ENCODE assay signal across 35 cellular contexts in the genomic region with DNA sequence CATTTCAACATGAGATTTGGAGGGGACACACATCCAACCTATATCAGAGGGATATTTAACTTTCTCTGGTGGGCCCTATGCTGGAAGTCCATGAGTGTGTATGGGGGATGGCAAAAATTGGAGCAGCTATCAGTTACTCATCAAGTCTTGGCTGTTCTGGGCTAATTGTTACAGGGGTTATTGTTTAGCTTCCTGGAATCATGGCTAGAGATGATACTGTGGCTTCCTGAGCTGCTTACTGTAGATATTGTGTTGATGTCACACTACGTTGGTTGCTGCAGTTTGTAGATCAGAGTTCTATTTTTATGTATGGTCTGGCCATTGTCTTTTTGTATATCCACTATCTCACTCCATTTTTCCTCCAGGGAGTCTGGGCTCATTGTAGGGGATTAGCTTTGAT. TPM values are rescaled to one million over a fixed set of nuclear protein-coding genes. Genes with fewer than 3 reads are reported as not detected.
"Had no signal": no experiment of that assay in that cellular context is flagged by ENCODE, and none has a peak within 500 bp of the region (broad histone marks: within the 10 kb centered on the region; RNA-seq: fewer than 3 reads in every experiment).

No MANE protein-coding gene starts in this region.

- H3K36me3 ChIP-seq: ascending aorta had no signal

- H3K4me3 Mint-ChIP-seq: activated B cell treated with CpG ODN at 0.5 μM for 24 hours; activated CD4-positive, alpha-beta memory T cell treated with anti-CD3 and anti-CD28 coated beads for 36 hours; activated CD4-positive, alpha-beta T cell treated with anti-CD3 and anti-CD28 coated beads, Interleukin-2, amount 10 ng/mL, durations not matched to agents 24 days and 14 days; activated CD8-positive, alpha-beta T cell treated with anti-CD3 and anti-CD28 coated beads for 36 hours; activated naive CD4-positive, alpha-beta T cell treated with anti-CD3 and anti-CD28 coated beads for 36 hours; activated naive CD4-positive, alpha-beta T cell treated with anti-CD3 and anti-CD28 coated beads, Interleukin-2, amount 50 U/mL, for 24 hours; activated naive CD8-positive, alpha-beta T cell; activated naive CD8-positive, alpha-beta T cell treated with anti-CD3 and anti-CD28 coated beads, Interleukin-2, amount 10 ng/mL, durations not matched to agents 7 days and 5 days; activated naive CD8-positive, alpha-beta T cell treated with anti-CD3 and anti-CD28 coated beads, Interleukin-2, amount 50 U/mL, for 24 hours; activated T-cell treated with anti-CD3 and anti-CD28 coated beads, Interleukin-2, amount 50 U/mL, for 4 hours; activated T-cell treated with anti-CD3 and anti-CD28 coated beads, Interleukin-2, amount 50 U/mL, for 72 hours; activated T-helper 1 cell treated with anti-CD3 and anti-CD28 coated beads, Interleukin-12 subunit alpha, Interleukin-12 subunit beta, Interleukin-2, Interleukin-4 antibody, amounts not matched to agents 30 ng/mL and 10 ng/mL and 1 ng/mL, durations not matched to agents 14 hours and 24 hours and 36 hours; activated T-helper 17 cell treated with anti-CD3 and anti-CD28 coated beads, Interleukin-2, amount 50 U/mL, for 72 hours; brain; T-helper 1 cell treated with Interleukin-12 subunit alpha and Interleukin-12 subunit beta and Interleukin-4 antibody, amounts not matched to agents 30 μg/mL and 1 μg/mL, for 36 hours; T-helper 2 cell treated with Interferon-gamma antibody and Interleukin-4, amounts not matched to agents 5 μg/mL and 100 μg/mL, for 36 hours had no signal

- H3K27ac Mint-ChIP-seq: activated B cell treated with CpG ODN at 0.5 μM for 24 hours; activated CD4-positive, alpha-beta memory T cell treated with anti-CD3 and anti-CD28 coated beads for 36 hours; activated CD4-positive, alpha-beta T cell treated with anti-CD3 and anti-CD28 coated beads, Interleukin-2, amount 10 ng/mL, durations not matched to agents 24 days and 14 days; activated CD8-positive, alpha-beta T cell treated with anti-CD3 and anti-CD28 coated beads for 36 hours; activated naive CD4-positive, alpha-beta T cell treated with anti-CD3 and anti-CD28 coated beads for 36 hours; activated naive CD4-positive, alpha-beta T cell treated with anti-CD3 and anti-CD28 coated beads, Interleukin-2, amount 50 U/mL, for 24 hours; activated naive CD8-positive, alpha-beta T cell; activated naive CD8-positive, alpha-beta T cell treated with anti-CD3 and anti-CD28 coated beads, Interleukin-2, amount 10 ng/mL, durations not matched to agents 7 days and 5 days; activated naive CD8-positive, alpha-beta T cell treated with anti-CD3 and anti-CD28 coated beads, Interleukin-2, amount 50 U/mL, for 24 hours; activated T-cell treated with anti-CD3 and anti-CD28 coated beads, Interleukin-2, amount 50 U/mL, for 72 hours; activated T-helper 1 cell treated with anti-CD3 and anti-CD28 coated beads, Interleukin-12 subunit alpha, Interleukin-12 subunit beta, Interleukin-2, Interleukin-4 antibody, amounts not matched to agents 30 ng/mL and 10 ng/mL and 1 ng/mL, durations not matched to agents 14 hours and 24 hours and 36 hours; activated T-helper 17 cell treated with anti-CD3 and anti-CD28 coated beads, Interleukin-2, amount 50 U/mL, for 72 hours; brain; T-helper 1 cell treated with Interleukin-12 subunit alpha and Interleukin-12 subunit beta and Interleukin-4 antibody, amounts not matched to agents 30 μg/mL and 1 μg/mL, for 36 hours; T-helper 2 cell treated with Interferon-gamma antibody and Interleukin-4, amounts not matched to agents 5 μg/mL and 100 μg/mL, for 36 hours had no signal

- H3K27me3 Mint-ChIP-seq: activated CD4-positive, alpha-beta memory T cell treated with anti-CD3 and anti-CD28 coated beads for 36 hours; activated CD4-positive, alpha-beta T cell treated with anti-CD3 and anti-CD28 coated beads, Interleukin-2, amount 10 ng/mL, durations not matched to agents 24 days and 14 days; activated CD8-positive, alpha-beta T cell treated with anti-CD3 and anti-CD28 coated beads for 36 hours; activated naive CD4-positive, alpha-beta T cell treated with anti-CD3 and anti-CD28 coated beads, Interleukin-2, amount 50 U/mL, for 24 hours; activated naive CD8-positive, alpha-beta T cell; activated T-helper 17 cell treated with anti-CD3 and anti-CD28 coated beads, Interleukin-2, amount 50 U/mL, for 72 hours had no signal

- H3K4me1 Mint-ChIP-seq: activated B cell treated with CpG ODN at 0.5 μM for 24 hours; activated naive CD4-positive, alpha-beta T cell treated with anti-CD3 and anti-CD28 coated beads, Interleukin-2, amount 50 U/mL, for 24 hours; activated T-helper 17 cell treated with anti-CD3 and anti-CD28 coated beads, Interleukin-2, amount 50 U/mL, for 72 hours had no signal

- H3K27ac ChIP-seq: ascending aorta, VCaP had no signal

- H3K36me3 Mint-ChIP-seq: brain had no signal

- H3K27me3 ChIP-seq: ascending aorta had no signal

- H3K4me3 ChIP-seq: ascending aorta had no signal

- DNase-seq: activated B cell treated with CpG ODN at 0.5 μM for 24 hours; activated CD4-positive, alpha-beta memory T cell treated with anti-CD3 and anti-CD28 coated beads for 36 hours; activated CD4-positive, alpha-beta T cell treated with anti-CD3 and anti-CD28 coated beads for 4 hours; activated CD4-positive, alpha-beta T cell treated with anti-CD3 and anti-CD28 coated beads, Interleukin-2, amount 10 ng/mL, durations not matched to agents 24 days and 14 days; activated CD4-positive, alpha-beta T cell treated with anti-CD3 and anti-CD28 coated beads, Interleukin-2, amount 50 U/mL, for 1 hour; activated CD4-positive, alpha-beta T cell treated with anti-CD3 and anti-CD28 coated beads, Interleukin-2, amount 50 U/mL, for 4 hours; activated CD4-positive, CD25-positive, alpha-beta regulatory T cell treated with anti-CD3 and anti-CD28 coated beads, Interleukin-2, amount 50 U/mL, for 72 hours; activated CD8-positive, alpha-beta memory T cell treated with anti-CD3 and anti-CD28 coated beads, Interleukin-2, amount 50 U/mL, for 4 hours; activated CD8-positive, alpha-beta T cell treated with anti-CD3 and anti-CD28 coated beads for 36 hours; activated effector memory CD4-positive, alpha-beta T cell treated with anti-CD3 and anti-CD28 coated beads, Interleukin-2, amount 50 U/mL, for 16 hours; activated gamma-delta T cell treated with Interleukin-2 at 50 U/mL for 16 hours; activated naive CD4-positive, alpha-beta T cell; activated naive CD4-positive, alpha-beta T cell treated with anti-CD3 and anti-CD28 coated beads for 36 hours; activated naive CD8-positive, alpha-beta T cell treated with anti-CD3 and anti-CD28 coated beads, Interleukin-2, amount 10 ng/mL, durations not matched to agents 7 days and 5 days; activated naive CD8-positive, alpha-beta T cell treated with anti-CD3 and anti-CD28 coated beads, Interleukin-2, amount 50 U/mL, for 24 hours; activated T-cell treated with anti-CD3 and anti-CD28 coated beads for 4 hours; activated T-cell treated with anti-CD3 and anti-CD28 coated beads, Interleukin-2, amount 50 U/mL, for 1 hour; activated T-cell treated with anti-CD3 and anti-CD28 coated beads, Interleukin-2, amount 50 U/mL, for 4 hours; activated T-cell treated with anti-CD3 and anti-CD28 coated beads, Interleukin-2, amount 50 U/mL, for 72 hours; amygdala; anterior cingulate cortex; central memory CD4-positive, alpha-beta T cell; T-helper 1 cell; T-helper 2 cell; T-helper 9 cell had no signal

- ATAC-seq: activated CD8-positive, alpha-beta T cell treated with anti-CD3 and anti-CD28 coated beads for 36 hours; activated naive CD8-positive, alpha-beta T cell treated with anti-CD3 and anti-CD28 coated beads, Interleukin-2, amount 50 U/mL, for 24 hours; activated T-cell treated with anti-CD3 and anti-CD28 coated beads, Interleukin-2, amount 50 U/mL, for 4 hours; activated T-cell treated with anti-CD3 and anti-CD28 coated beads, Interleukin-2, amount 50 U/mL, for 72 hours; activated T-helper 17 cell treated with anti-CD3 and anti-CD28 coated beads, Interleukin-2, amount 50 U/mL, for 72 hours had no signal

RNA-seq across cellular contexts. Expression of a gene that starts 20.9 kb away (rescaled TPM):
- total RNA-seq: activated B cell treated with CpG ODN at 0.5 μM for 24 hours, cerebellum had no signal
